In the genomic region with DNA sequence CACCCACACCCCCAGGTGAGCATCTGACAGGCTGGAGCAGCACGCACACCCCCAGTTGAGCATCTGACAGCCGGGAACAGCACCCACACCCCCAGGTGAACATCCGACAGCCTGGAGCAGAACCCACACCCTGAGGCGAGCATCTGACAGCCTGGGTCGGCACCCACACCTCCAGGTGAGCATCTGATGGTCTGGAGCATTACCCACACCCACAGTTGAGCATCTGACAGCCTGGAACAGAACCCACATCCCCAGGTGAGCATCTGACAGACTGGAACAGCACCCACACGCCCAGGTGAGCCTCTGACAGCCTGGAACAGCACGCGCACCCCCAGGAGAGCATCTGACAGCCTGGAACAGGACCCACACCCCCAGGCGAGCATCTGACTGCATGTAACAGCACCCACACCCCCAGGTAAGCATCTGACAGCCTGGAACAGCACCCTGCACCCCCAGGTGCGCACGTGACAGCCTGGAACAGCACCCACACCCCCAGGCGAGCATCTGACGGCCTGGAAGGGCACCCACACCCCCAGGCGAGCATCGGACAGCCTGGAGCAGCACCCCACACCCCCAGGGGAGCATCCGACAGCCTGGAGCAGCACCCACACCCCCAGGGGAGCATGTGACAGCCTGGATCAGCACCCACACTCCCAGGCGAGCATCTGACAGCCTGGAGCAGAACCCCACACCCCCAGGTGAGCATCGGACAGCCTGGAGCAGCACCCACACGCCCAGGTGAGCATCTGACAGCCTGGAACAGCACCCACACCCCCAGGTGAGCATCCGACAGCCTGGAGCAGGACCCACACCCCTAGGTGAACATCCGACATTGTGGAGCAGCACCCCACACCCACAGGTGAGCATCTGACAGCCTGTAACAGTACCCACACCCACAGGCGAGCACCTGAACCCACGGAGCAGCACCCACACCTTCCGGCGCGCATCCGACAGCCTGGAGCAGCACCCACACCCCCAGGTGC, we compare ENCODE assay signal across 13 cellular contexts. TPM values are rescaled to one million over a fixed set of nuclear protein-coding genes. Genes with fewer than 3 reads are reported as not detected.
A peak's percentile ranks its signal among the peaks of the same experiment; 100 is the strongest.
DNase-seq lines count a peak whose midpoint lies in the region; ATAC-seq and TF ChIP-seq lines count a peak whose summit lies in the region.
"Not testable (repeated sequence)": the region's sequence is repeated elsewhere in the genome, so short reads cannot be mapped to it uniquely, and the experiment has no call there.
"Had no signal": no experiment of that assay in that cellular context is flagged by ENCODE, and none has a peak within 500 bp of the region (broad histone marks: within the 10 kb centered on the region; RNA-seq: fewer than 3 reads in every experiment).

No MANE protein-coding gene starts in this region.

- not testable (repeated sequence) for H3K4me1 ChIP-seq in colonic mucosa, left ventricle myocardium inferior, lower lobe of right lung

- not testable (repeated sequence) for H3K27ac Mint-ChIP-seq in activated T-cell treated with anti-CD3 and anti-CD28 coated beads, Interleukin-2, amount 50 U/mL, for 24 hours; type B pancreatic cell

- H3K4me1 Mint-ChIP-seq in activated T-cell treated with anti-CD3 and anti-CD28 coated beads, Interleukin-2, amount 50 U/mL, for 24 hours (ENCODE audit: low read depth); type B pancreatic cell (ENCODE audit: unreplicated experiment): not testable (repeated sequence)

- not testable (repeated sequence) for H3K4me3 ChIP-seq in colonic mucosa, left ventricle myocardium inferior, lower lobe of right lung

- H3K9me3 ChIP-seq in colonic mucosa; left ventricle myocardium inferior (replicated peaks); lower lobe of right lung: not testable (repeated sequence)

- H3K9me3 Mint-ChIP-seq in activated T-cell treated with anti-CD3 and anti-CD28 coated beads, Interleukin-2, amount 50 U/mL, for 24 hours; type B pancreatic cell: not testable (repeated sequence)

- H3K27ac ChIP-seq in colonic mucosa; left ventricle myocardium inferior (replicated peaks); lower lobe of right lung: not testable (repeated sequence)

- not testable (repeated sequence) for H3K27me3 ChIP-seq in colonic mucosa; lower lobe of right lung (ENCODE audit: low read depth)
- peaks cover 13% of the 10 kb centered on the region for H3K27me3 ChIP-seq in left ventricle myocardium inferior (ENCODE audit: low read depth)

- not testable (repeated sequence) for H3K36me3 ChIP-seq in colonic mucosa, left ventricle myocardium inferior, lower lobe of right lung

- H3K27me3 Mint-ChIP-seq in activated T-cell treated with anti-CD3 and anti-CD28 coated beads, Interleukin-2, amount 50 U/mL, for 24 hours: peaks cover 30% of the 10 kb centered on the region
- H3K27me3 Mint-ChIP-seq in type B pancreatic cell: not testable (repeated sequence)

- intact Hi-C loops in colonic mucosa (cut with DNase I); left ventricle myocardium inferior (cut with micrococcal nuclease); lower lobe of right lung (cut with DNase I); posterior vena cava (cut with DNase I): not testable (repeated sequence)

- not testable (repeated sequence) for H3K9ac ChIP-seq in colonic mucosa (ENCODE audit: low read depth in 2 of 2, low read length in 2 of 2)

- H3K36me3 Mint-ChIP-seq in activated T-cell treated with anti-CD3 and anti-CD28 coated beads, Interleukin-2, amount 50 U/mL, for 24 hours (ENCODE audit: low read depth); type B pancreatic cell: not testable (repeated sequence)

- not testable (repeated sequence) for ATAC-seq in lower lobe of right lung

- peak; percentile 0 for DNase-seq in EH (ENCODE audit: low read depth)
- peak; percentile 0 for DNase-seq in SK-N-DZ (ENCODE audit: low spot score)
- peak; percentile 31 for DNase-seq in activated T-cell treated with anti-CD3 and anti-CD28 coated beads, Interleukin-2, amount 50 U/mL, for 24 hours
- DNase-seq in colonic mucosa: peak; percentile 21
- DNase-seq in left ventricle myocardium inferior: peak; percentile 29
- peak; percentile 73 for DNase-seq in lower lobe of right lung
- DNase-seq in posterior vena cava (ENCODE audit: low spot score): peak; percentile 92
- DNase-seq in type B pancreatic cell (ENCODE audit: extremely low spot score, unreplicated experiment): peak; percentile 78

- not testable (repeated sequence) for H3K4me3 Mint-ChIP-seq in activated T-cell treated with anti-CD3 and anti-CD28 coated beads, Interleukin-2, amount 50 U/mL, for 24 hours; type B pancreatic cell

- TF ChIP-seq CTCF in colonic mucosa (IDR thresholded peaks at IDR 0.05); left ventricle myocardium inferior (IDR thresholded peaks at IDR 0.05; ENCODE audit: borderline replicate concordance); lower lobe of right lung (IDR thresholded peaks at IDR 0.05); type B pancreatic cell (conservative IDR thresholded peaks at IDR 0.05): not testable (repeated sequence)

RNA-seq across cellular contexts. Expression of a gene that starts 55.1 kb away (rescaled TPM):
- not detected in 2 replicates for polyA plus RNA-seq in SK-N-DZ (2014; cell fraction: cytosol; rRNA removed)
- polyA plus RNA-seq in SK-N-DZ (2014; cell fraction: nucleus; rRNA removed): not detected in 2 replicates
- 10 to 100 TPM; 11.4 to 13.9 TPM for total RNA-seq in colonic mucosa
- 0.82 TPM for total RNA-seq in left ventricle myocardium inferior
- 7.6 TPM for total RNA-seq in lower lobe of right lung
- 1 to 10 TPM in 1 of 2 donors, under 1 TPM in 1; 0.57 to 1.8 TPM for total RNA-seq in posterior vena cava
- 1.1 TPM in 1 of 2 replicates, not detected in the other for total RNA-seq in type B pancreatic cell (ENCODE audit: low replicate concordance)
- total RNA-seq: A172, GM12878, HepG2, M059J, OCI-LY7 had no signal

Comparison
In these comparisons a context has a peak if more than half of its experiments do, and no peak if none do; other contexts are left out.
1. DNase-seq: peak in every context shown above with its lines; median percentile 92 in posterior vena cava; 78 in type B pancreatic cell; 73 in lower lobe of right lung; 31 in activated T-cell treated with anti-CD3 and anti-CD28 coated beads, Interleukin-2, amount 50 U/mL, for 24 hours; 29 in left ventricle myocardium inferior; 21 in colonic mucosa; 0 in EH; 0 in SK-N-DZ.